15 cellular contexts compared by ENCODE assay signal in genomic region chr1:202189919-202190715, GRCh38. TPM values are rescaled to one million over a fixed set of nuclear protein-coding genes. Genes with fewer than 3 reads are reported as not detected.
DNase-seq lines count a peak whose midpoint lies in the region; ATAC-seq, FAIRE-seq and TF ChIP-seq lines count a peak whose summit lies in the region.
"Had no signal": no experiment of that assay in that cellular context is flagged by ENCODE, and none has a peak within 500 bp of the region (broad histone marks: within the 10 kb centered on the region; RNA-seq: fewer than 3 reads in every experiment).

No MANE protein-coding gene starts in this region.

- H3K27ac Mint-ChIP-seq in Calu3 (ENCODE audit: unreplicated experiment) (no peak overlapping the region), endothelial cell (ENCODE audit: unreplicated experiment) (no peak overlapping the region)
- H3K27ac Mint-ChIP-seq: activated naive CD8-positive, alpha-beta T cell treated with anti-CD3 and anti-CD28 coated beads, Interleukin-2, amount 10 ng/mL, durations not matched to agents 7 days and 5 days had no signal

- peak; percentile 23 for ATAC-seq in mucosa of descending colon

- CTCF ChIA-PET in Calu3 (lab: Charles Lee): interaction anchor here (0.5 to 2.7 kb wide), 15 partner anchors 10 to 530 kb away, joined by 3 to 21 read pairs (median 4); partner anchors contain the start of gene RNPEP

- H3K4me3 ChIP-seq in mucosa of descending colon: no peak overlapping the region
- H3K4me3 ChIP-seq in kidney (ENCODE audit: low read length in 2 of 2): no peak overlapping the region
- no peak overlapping the region for H3K4me3 ChIP-seq in ovary
- H3K4me3 ChIP-seq: HAP-1 had no signal

- H3K9me3 ChIP-seq in mucosa of descending colon: no peaks in the 10 kb centered on the region
- H3K9me3 ChIP-seq in kidney (ENCODE audit: control insufficient read depth in 1 of 2, low read length in 2 of 2): no peaks in the 10 kb centered on the region
- H3K9me3 ChIP-seq in ovary: no peaks in the 10 kb centered on the region
- H3K9me3 ChIP-seq: HAP-1 had no signal

- 71 to 77% (median 73%) methylated on average over 7 of the region's 7 CpGs for WGBS in ovary, 3 donors

- no peak overlapping the region for H3K9ac ChIP-seq in kidney (ENCODE audit: low read length in 2 of 2)

- H3K4me1 Mint-ChIP-seq in Calu3 (ENCODE audit: low read depth, unreplicated experiment) (peaks cover under 1% of the 10 kb centered on the region), endothelial cell (ENCODE audit: unreplicated experiment) (peaks cover 2% of the 10 kb centered on the region)

- H3K27ac ChIP-seq in kidney (ENCODE audit: low read depth in 2 of 2, low read length in 2 of 2): no peak overlapping the region
- no peak overlapping the region for H3K27ac ChIP-seq in ovary

- no peak for FAIRE-seq in kidney (lab: Jason Lieb, UNC)
- FAIRE-seq: GM12891, GM19239 had no signal

- H3K36me3 Mint-ChIP-seq in Calu3 (ENCODE audit: insufficient read depth, unreplicated experiment) (no peaks in the 10 kb centered on the region), endothelial cell (ENCODE audit: low read depth, unreplicated experiment) (no peaks in the 10 kb centered on the region)
- H3K36me3 Mint-ChIP-seq: activated naive CD8-positive, alpha-beta T cell treated with anti-CD3 and anti-CD28 coated beads, Interleukin-2, amount 10 ng/mL, durations not matched to agents 7 days and 5 days had no signal

- H3K9me3 Mint-ChIP-seq in Calu3 (ENCODE audit: low read depth, unreplicated experiment) (no peaks in the 10 kb centered on the region), endothelial cell (ENCODE audit: unreplicated experiment) (no peaks in the 10 kb centered on the region)
- H3K9me3 Mint-ChIP-seq: activated naive CD8-positive, alpha-beta T cell treated with anti-CD3 and anti-CD28 coated beads, Interleukin-2, amount 10 ng/mL, durations not matched to agents 7 days and 5 days had no signal

- intact Hi-C loops in Calu3 (cut with micrococcal nuclease; ENCODE audit: unreplicated experiment): loop anchor here (1.0 to 10.0 kb wide), 2 partner anchors 125 to 525 kb away; partner anchors contain the start of gene SYT2
- intact Hi-C loops in mucosa of descending colon (cut with DNase I, micrococcal nuclease): loop anchor here (5.0 to 10.0 kb wide), 3 partner anchors 125 to 525 kb away; partner anchors contain the start of gene SYT2 (in 1 of the 2)
- intact Hi-C loops in kidney (cut with DNase I): loop anchor here (10.0 kb wide), 1 partner anchor 525 kb away; the partner anchor contains the start of gene SYT2
- intact Hi-C loops in ovary (cut with DNase I): loop anchor here (2.0 to 10.0 kb wide), 5 partner anchors 117 to 527 kb away; partner anchors contain the start of gene SYT2 (in 1 of the 4)

- H3K36me3 ChIP-seq in mucosa of descending colon (ENCODE audit: low read depth): no peaks in the 10 kb centered on the region
- no peaks in the 10 kb centered on the region for H3K36me3 ChIP-seq in kidney (ENCODE audit: control insufficient read depth in 1 of 2, insufficient read depth in 2 of 2, low read length in 2 of 2)
- no peaks in the 10 kb centered on the region for H3K36me3 ChIP-seq in ovary
- H3K36me3 ChIP-seq: HAP-1 had no signal

- H3K4me3 Mint-ChIP-seq in Calu3 (ENCODE audit: low read depth, unreplicated experiment) (no peak overlapping the region), endothelial cell (ENCODE audit: unreplicated experiment) (no peak overlapping the region)
- H3K4me3 Mint-ChIP-seq: activated naive CD8-positive, alpha-beta T cell treated with anti-CD3 and anti-CD28 coated beads, Interleukin-2, amount 10 ng/mL, durations not matched to agents 7 days and 5 days had no signal

- peak; percentile 68 for DNase-seq in Calu3
- DNase-seq in NCI-H226: peak; percentile 32
- DNase-seq in endothelial cell (ENCODE audit: low spot score): peak; percentile 39
- DNase-seq in mucosa of descending colon: no peak
- DNase-seq in kidney: no peak
- no peak for DNase-seq in cerebellum (ENCODE audit: low spot score)
- DNase-seq in NCI-H187 treated with DMSO at 0.1 percent for 48 hours (lab: John Stamatoyannopoulos, UW): no peak
- DNase-seq in ovary: no peak
- DNase-seq: activated naive CD8-positive, alpha-beta T cell treated with anti-CD3 and anti-CD28 coated beads, Interleukin-2, amount 10 ng/mL, durations not matched to agents 7 days and 5 days; NCI-H187; T1000 had no signal

- H3K27me3 ChIP-seq in ovary: no peaks in the 10 kb centered on the region

- H3K4me1 ChIP-seq in mucosa of descending colon (ENCODE audit: low read depth): peaks cover 5% of the 10 kb centered on the region
- peaks cover 0 to 3% of the 10 kb centered on the region in 2 donors for H3K4me1 ChIP-seq in kidney (ENCODE audit: control insufficient read depth in 1 of 2, insufficient read depth in 1 of 2, low read depth in 1 of 2, low read length in 2 of 2)
- H3K4me1 ChIP-seq in ovary (ENCODE audit: insufficient read depth): peaks cover 3% of the 10 kb centered on the region
- H3K4me1 ChIP-seq: HAP-1 had no signal

- TF ChIP-seq CTCF in Calu3 (IDR thresholded peaks at IDR 0.05; ENCODE audit: unreplicated experiment): peak; percentile 36
- TF ChIP-seq CTCF in endothelial cell (IDR thresholded peaks at IDR 0.05; ENCODE audit: unreplicated experiment): no peak
- TF ChIP-seq CTCF in mucosa of descending colon (IDR thresholded peaks at IDR 0.05): no peak
- TF ChIP-seq CTCF in kidney (IDR thresholded peaks at IDR 0.05; ENCODE audit: borderline replicate concordance, extremely low read depth, insufficient read depth): no peak
- no peak for TF ChIP-seq CTCF in ovary (IDR thresholded peaks at IDR 0.05)

- TF ChIP-seq POLR2A in ovary (IDR thresholded peaks at IDR 0.05): no peak

- BruUV-seq in Calu3 (replicated peaks; lab: Mats Ljungman, UMichigan): no TSS peak

- H3K27me3 Mint-ChIP-seq in Calu3 (ENCODE audit: unreplicated experiment): peaks cover 77% of the 10 kb centered on the region
- H3K27me3 Mint-ChIP-seq in endothelial cell (ENCODE audit: unreplicated experiment): peaks cover 21% of the 10 kb centered on the region

- TF ChIP-seq EP300 in ovary (IDR thresholded peaks at IDR 0.05): no peak

RNA-seq across cellular contexts. Expression of gene LGR6, which starts 3.5 kb away (rescaled TPM):
- total RNA-seq in Calu3 (2022): not detected in 2 replicates
- total RNA-seq in endothelial cell (ENCODE audit: unreplicated experiment): 0.23 TPM
- 1 to 10 TPM in 2 of 3 donors, under 1 TPM in 1; 0.66 to 4.2 (median 1.3) TPM for total RNA-seq in mucosa of descending colon
- 4.1 TPM for total RNA-seq in kidney
- 1.8 TPM for polyA plus RNA-seq in kidney (ENCODE audit: insufficient read depth, low read depth, low replicate concordance)
- total RNA-seq in cerebellum: 2.9 TPM
- total RNA-seq in ovary: 10 to 100 TPM in 1 of 7 donors, 1 to 10 TPM in 3, under 1 TPM in 3; 0.24 to 12.4 (median 1.4) TPM
- 1 to 10 TPM; 1.1 to 1.9 TPM for polyA plus RNA-seq in ovary
- total RNA-seq: pulmonary artery endothelial cell had no signal

RNA-seq across cellular contexts. Expression of gene PTPN7, which starts 29.7 kb away (rescaled TPM):
- total RNA-seq in Calu3 (2022): not detected in 2 replicates
- 1.3 TPM for total RNA-seq in endothelial cell (ENCODE audit: unreplicated experiment)
- total RNA-seq in mucosa of descending colon: 1 to 10 TPM; 5.0 to 6.3 (median 6.1) TPM
- 5.5 TPM for total RNA-seq in kidney
- polyA plus RNA-seq in kidney (ENCODE audit: insufficient read depth, low read depth, low replicate concordance): 3.5 TPM
- total RNA-seq in cerebellum: 0.09 TPM
- 1 to 10 TPM in 5 of 7 donors, under 1 TPM in 2; 0.58 to 4.8 (median 1.7) TPM for total RNA-seq in ovary
- polyA plus RNA-seq in ovary: 10 to 100 TPM in 1 of 2 donors, under 1 TPM in 1; 0.98 to 15.4 TPM

RNA-seq across cellular contexts. Expression of gene ARL8A, which starts 45.6 kb away (rescaled TPM):
- 64.1 and 66.9 TPM in 2 replicates for total RNA-seq in Calu3 (2022)
- total RNA-seq in endothelial cell (ENCODE audit: unreplicated experiment): 38.8 TPM
- 10 to 100 TPM; 36.3 to 69.6 (median 41.2) TPM for total RNA-seq in mucosa of descending colon
- total RNA-seq in kidney: 72.2 TPM
- polyA plus RNA-seq in kidney (ENCODE audit: insufficient read depth, low read depth, low replicate concordance): 60.8 TPM
- total RNA-seq in cerebellum: 35.8 TPM
- 10 to 100 TPM; 20.0 to 95.9 (median 67.6) TPM for total RNA-seq in ovary
- polyA plus RNA-seq in ovary: 10 to 100 TPM; 26.6 to 65.8 TPM

Comparison
In these comparisons a context has a peak if more than half of its experiments do, and no peak if none do; other contexts are left out.
1. DNase-seq: peak in Calu3 (single experiment), NCI-H226 (single experiment) and endothelial cell (single experiment); none in mucosa of descending colon (0 of 3), kidney (single experiment), cerebellum (single experiment), NCI-H187 treated with DMSO at 0.1 percent for 48 hours (single experiment) and ovary (0 of 5).